25 cellular contexts compared by ENCODE assay signal in genomic region chr15:60889006-60889405, GRCh38.
"Had no signal": no experiment of that assay in that cellular context is flagged by ENCODE, and none has a peak within 500 bp of the region (broad histone marks: within the 10 kb centered on the region; RNA-seq: fewer than 3 reads in every experiment).

No MANE protein-coding gene starts in this region.

- H3K27me3 ChIP-seq: brain microvascular endothelial cell, dorsolateral prefrontal cortex, hepatocyte, tibial artery, vagina had no signal

- FAIRE-seq: colon had no signal

- DNase-seq: activated CD4-positive, alpha-beta T cell treated with anti-CD3 and anti-CD28 coated beads for 1 hour; activated CD8-positive, alpha-beta memory T cell treated with anti-CD3 and anti-CD28 coated beads for 24 hours; activated CD8-positive, alpha-beta memory T cell treated with anti-CD3 and anti-CD28 coated beads, Interleukin-2, amount 50 U/mL, for 48 hours; activated effector memory CD4-positive, alpha-beta T cell treated with Interleukin-2 at 50 U/mL for 16 hours; activated naive CD4-positive, alpha-beta T cell treated with anti-CD3 and anti-CD28 coated beads, Interleukin-2, amount 10 ng/mL, durations not matched to agents 7 days and 5 days; activated naive CD8-positive, alpha-beta T cell treated with anti-CD3 and anti-CD28 coated beads, Interleukin-2, amount 50 U/mL, for 24 hours; activated T-cell treated with anti-CD3 and anti-CD28 coated beads, Interleukin-2, amount 50 U/mL, for 48 hours; anterior cingulate cortex; brain microvascular endothelial cell; central memory CD4-positive, alpha-beta T cell; foreskin keratinocyte; left cardiac atrium; mammary epithelial cell; midbrain; occipital lobe; posterior cingulate gyrus; stimulated activated CD4-positive, alpha-beta T cell treated with anti-CD3 and anti-CD28 coated beads, Interleukin-2, amount 100 ng/mL, for 24 hours; stimulated activated naive CD4-positive, alpha-beta T cell treated with Interleukin-2 at 50 U/mL for 16 hours; tibial artery had no signal

- ATAC-seq: activated naive CD8-positive, alpha-beta T cell treated with anti-CD3 and anti-CD28 coated beads, Interleukin-2, amount 50 U/mL, for 24 hours; foreskin keratinocyte had no signal

- H3K4me3 ChIP-seq: dorsolateral prefrontal cortex, hepatocyte, tibial artery, vagina had no signal

- H3K79me2 ChIP-seq: hepatocyte had no signal

- H3K9me3 ChIP-seq: tibial artery, vagina had no signal

- H3K27ac ChIP-seq: brain microvascular endothelial cell, dorsolateral prefrontal cortex, epithelial cell of prostate, foreskin keratinocyte, hepatocyte, tibial artery, vagina, VCaP had no signal

- H2AFZ ChIP-seq: hepatocyte had no signal

- H3K36me3 ChIP-seq: brain microvascular endothelial cell, tibial artery, vagina had no signal

- H3K4me1 ChIP-seq: foreskin keratinocyte, vagina had no signal

- H3K4me2 ChIP-seq: hepatocyte had no signal
